ENCODE assay signal across 8 cellular contexts in the genomic region with DNA sequence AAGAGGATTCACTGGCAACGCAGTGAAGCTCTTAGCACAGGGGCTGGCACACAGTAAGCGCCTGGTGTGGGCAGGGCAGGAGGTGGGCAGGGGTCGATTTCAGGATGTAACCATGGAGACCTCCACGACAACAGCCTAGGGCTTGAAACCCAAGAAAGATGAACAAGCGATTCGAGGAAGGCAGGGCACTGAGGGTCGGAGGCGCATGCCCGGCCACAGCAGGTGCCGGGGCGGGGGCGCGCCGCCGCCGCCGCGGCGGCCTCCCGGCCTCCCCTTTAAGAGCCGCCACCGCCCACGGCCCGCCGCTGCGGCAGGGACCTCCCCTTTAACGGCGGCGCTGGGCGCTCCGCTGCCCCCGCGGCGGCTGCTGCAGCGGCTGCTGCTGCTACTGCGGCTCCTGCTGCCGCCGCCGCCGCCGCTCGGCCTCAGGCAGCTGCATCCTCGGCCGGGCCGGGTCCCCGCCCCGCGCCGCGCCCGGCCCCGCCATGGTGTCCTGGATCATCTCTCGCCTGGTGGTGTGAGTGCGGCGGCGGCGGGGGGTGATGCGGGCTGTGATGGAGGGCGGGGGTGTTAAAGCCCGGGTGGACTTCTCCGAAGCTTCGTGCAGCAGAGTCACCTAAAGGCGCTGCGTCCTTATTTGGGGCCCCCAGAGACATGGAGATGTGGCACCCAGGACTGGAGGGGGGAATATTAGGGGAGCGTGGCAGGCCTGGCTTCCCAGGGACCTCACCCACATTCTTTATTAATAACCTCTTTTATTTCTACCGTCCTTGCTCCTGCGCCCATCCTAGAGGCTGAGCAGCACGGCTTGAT. TPM values are rescaled to one million over a fixed set of nuclear protein-coding genes. Genes with fewer than 3 reads are reported as not detected.
DNase-seq lines count a peak whose midpoint lies in the region; ATAC-seq, FAIRE-seq and TF ChIP-seq lines count a peak whose summit lies in the region.

A gene with protein sequence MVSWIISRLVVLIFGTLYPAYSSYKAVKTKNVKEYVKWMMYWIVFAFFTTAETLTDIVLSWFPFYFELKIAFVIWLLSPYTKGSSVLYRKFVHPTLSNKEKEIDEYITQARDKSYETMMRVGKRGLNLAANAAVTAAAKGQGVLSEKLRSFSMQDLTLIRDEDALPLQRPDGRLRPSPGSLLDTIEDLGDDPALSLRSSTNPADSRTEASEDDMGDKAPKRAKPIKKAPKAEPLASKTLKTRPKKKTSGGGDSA (plus strand): TSS at position 334 of the 813 bp plus-strand sequence. CDS start 152 bp downstream, at position 486.

- peaks cover 4% of the 10 kb centered on the region for H3K36me3 Mint-ChIP-seq in T-helper 17 cell (ENCODE audit: low read depth)

- no peak within 1 kb of the TSS for H3K4me3 ChIP-seq in KMS-11 (IDR thresholded peaks at IDR 0.05; ENCODE audit: insufficient read depth, low read depth, low read length)
- peak within 1 kb of the TSS; percentile 67 for H3K4me3 ChIP-seq in GM12878
- peak within 1 kb of the TSS; percentile 66; the same call in 1 of the 2 replicates for H3K4me3 ChIP-seq in iPS DF 6.9 (ENCODE audit: low read length)
- peak within 1 kb of the TSS; percentile 75 for H3K4me3 ChIP-seq in skeletal muscle satellite cell (ENCODE audit: low read length)

- DNase-seq in CD1c-positive myeloid dendritic cell (ENCODE audit: extremely low spot score) (peak; percentile 83), GM20000 (ENCODE audit: low spot score) (peak; percentile 94), T-helper 17 cell (peak; percentile 43 to 59 (median 56)), GM12878 (ENCODE audit: low read depth, low spot score) (no peak), iPS DF 6.9 (ENCODE audit: low read depth, low spot score) (no peak), DMS153 treated with DMSO at 0.1 percent for 48 hours (lab: John Stamatoyannopoulos, UW; ENCODE audit: unreplicated experiment) (no peak)

- TF ChIP-seq EP300 in GM12878 (IDR thresholded peaks at IDR 0.05; ENCODE audit: borderline replicate concordance in 1 of 2, control insufficient read depth in 1 of 2, low read depth in 2 of 2, low read length in 2 of 2), result no peak

- TF ChIP-seq CTCF in GM20000 (IDR thresholded peaks at IDR 0.05; ENCODE audit: extremely low read depth, missing control alignments) (no peak), KMS-11 (conservative IDR thresholded peaks at IDR 0.05; ENCODE audit: low read depth, low read length) (no peak), GM12878 (IDR thresholded peaks at IDR 0.05 in 2 of 3, conservative IDR thresholded peaks at IDR 0.05 in 1 of 3; ENCODE audit: control insufficient read depth in 2 of 3, extremely low read depth in 1 of 3, insufficient read depth in 1 of 3, low read depth in 3 of 3, low read length in 3 of 3) (no peak)

- H3K4me3 Mint-ChIP-seq in T-helper 17 cell, result peak within 1 kb of the TSS; percentile 88

- H3K4me1 ChIP-seq in KMS-11 (ENCODE audit: low read depth, poor library complexity, severe bottlenecking), result peaks cover 5% of the 10 kb centered on the region
- peaks cover 4% of the 10 kb centered on the region for H3K4me1 ChIP-seq in GM12878 (ENCODE audit: control insufficient read depth, insufficient read depth, low read length)
- peaks cover 6% of the 10 kb centered on the region; the same call in 1 of the 2 replicates for H3K4me1 ChIP-seq in iPS DF 6.9 (ENCODE audit: control insufficient read depth, insufficient read depth, low read length)
- peaks cover 15% of the 10 kb centered on the region for H3K4me1 ChIP-seq in skeletal muscle satellite cell (ENCODE audit: control insufficient read depth, insufficient read depth, low read length)

- TF ChIP-seq RAD21 in GM12878 (IDR thresholded peaks at IDR 0.05; ENCODE audit: insufficient read depth, low read depth, low read length), result no peak

- POLR2A ChIA-PET in GM12878 (lab: Charles Lee), result interaction anchor here (0.5 to 1.9 kb wide), 2 partner anchors 11 to 147 kb away, joined by 4 to 9 read pairs; no protein-coding TSS in a partner anchor

- no peak within 1 kb of the TSS for H3K27ac Mint-ChIP-seq in T-helper 17 cell

- no peaks in the 10 kb centered on the region for H3K9me3 ChIP-seq in T-helper 17 cell (ENCODE audit: control insufficient read depth, low read length, poor library complexity, severe bottlenecking)
- no peaks in the 10 kb centered on the region for H3K9me3 ChIP-seq in GM12878 (replicated peaks; ENCODE audit: control insufficient read depth, insufficient read depth, low read length)
- H3K9me3 ChIP-seq in iPS DF 6.9 (ENCODE audit: control insufficient read depth, insufficient read depth, low read length), result no peaks in the 10 kb centered on the region
- H3K9me3 ChIP-seq in skeletal muscle satellite cell (replicated peaks; ENCODE audit: low read length), result no peaks in the 10 kb centered on the region

- CTCF ChIA-PET in GM12878 (lab: Yijun Ruan, JAX), result interaction anchor here (0.8 to 1.4 kb wide), 3 partner anchors 64 to 216 kb away, joined by 3 to 4 read pairs (median 4); a partner anchor contains a TSS

- no peak for TF ChIP-seq POLR2A in GM12878 (IDR thresholded peaks at IDR 0.05; ENCODE audit: low read depth, low read length)

- peak within 1 kb of the TSS; percentile 73; the same call in 1 of the 2 replicates for H2AFZ ChIP-seq in KMS-11 (ENCODE audit: low read depth)
- H2AFZ ChIP-seq in GM12878 (ENCODE audit: control insufficient read depth, low read depth, low read length), result peak within 1 kb of the TSS; percentile 54

- ATAC-seq in T-helper 17 cell (peak; percentile 90), GM12878 (peak; percentile 89)

- H3K9ac ChIP-seq in KMS-11 (peak within 1 kb of the TSS; percentile 36; the same call in 1 of the 2 replicates), GM12878 (ENCODE audit: control insufficient read depth, insufficient read depth, low read length) (peak within 1 kb of the TSS; percentile 40; the same call in 1 of the 2 replicates), skeletal muscle satellite cell (ENCODE audit: low read depth, low read length) (peak within 1 kb of the TSS; percentile 74)

- H4K20me1 ChIP-seq in KMS-11 (ENCODE audit: insufficient read depth) (no peaks in the 10 kb centered on the region), GM12878 (ENCODE audit: control insufficient read depth, insufficient read depth) (no peaks in the 10 kb centered on the region; the same call in 1 of the 2 replicates)

- in situ Hi-C loops in GM12878 (cut with MboI), result no loop called here

- H3K4me1 Mint-ChIP-seq in T-helper 17 cell, result peaks cover 14% of the 10 kb centered on the region

- H3K79me2 ChIP-seq in KMS-11 (ENCODE audit: insufficient read depth, low read depth) (no peaks in the 10 kb centered on the region), GM12878 (ENCODE audit: control insufficient read depth, insufficient read depth, low read length) (no peaks in the 10 kb centered on the region)

- H3K4me2 ChIP-seq in KMS-11 (peak within 1 kb of the TSS; percentile 77), GM12878 (ENCODE audit: control insufficient read depth, insufficient read depth) (peak within 1 kb of the TSS; percentile 87), skeletal muscle satellite cell (ENCODE audit: low read length) (peak within 1 kb of the TSS; percentile 97)

- no peaks in the 10 kb centered on the region for H3K27me3 ChIP-seq in KMS-11 (ENCODE audit: insufficient read depth, low read depth)
- no peaks in the 10 kb centered on the region for H3K27me3 ChIP-seq in GM12878 (replicated peaks in 1 of 2; ENCODE audit: control insufficient read depth in 2 of 2, insufficient read depth in 2 of 2, low read length in 1 of 2)
- no peaks in the 10 kb centered on the region for H3K27me3 ChIP-seq in iPS DF 6.9 (ENCODE audit: control insufficient read depth, insufficient read depth, low read length)
- H3K27me3 ChIP-seq in skeletal muscle satellite cell (ENCODE audit: control insufficient read depth, insufficient read depth, low read length), result no peaks in the 10 kb centered on the region

- FAIRE-seq in GM12878 (lab: Jason Lieb, UNC), result no peak

- BruUV-seq in GM12878 (replicated peaks; lab: Mats Ljungman, UMichigan), result no TSS peak

- SMC1A ChIA-PET in GM12878 (lab: Charles Lee; ENCODE audit: uncharacterized antibody, unreplicated experiment), result interaction anchor here (0.7 to 2.2 kb wide), 4 partner anchors 10 to 223 kb away, joined by 3 to 8 read pairs (median 4); no protein-coding TSS in a partner anchor

- no peaks in the 10 kb centered on the region for H3K36me3 ChIP-seq in KMS-11 (ENCODE audit: insufficient read depth)
- peaks cover 0 to 5% of the 10 kb centered on the region in 2 experiments for H3K36me3 ChIP-seq in GM12878 (ENCODE audit: control insufficient read depth in 2 of 2, insufficient read depth in 2 of 2, low read length in 1 of 2)
- H3K36me3 ChIP-seq in iPS DF 6.9 (ENCODE audit: control insufficient read depth, insufficient read depth, low read length), result peaks cover 10% of the 10 kb centered on the region; the same call in 1 of the 2 replicates
- H3K36me3 ChIP-seq in skeletal muscle satellite cell (ENCODE audit: insufficient read depth, low read length), result peaks cover 18% of the 10 kb centered on the region

- no peaks in the 10 kb centered on the region for H3K27me3 Mint-ChIP-seq in T-helper 17 cell

- intact Hi-C loops in GM12878 (cut with micrococcal nuclease; ENCODE audit: unreplicated experiment), result no loop called here

- H3K27ac ChIP-seq in KMS-11 (no peak within 1 kb of the TSS), GM12878 (ENCODE audit: control insufficient read depth, insufficient read depth) (no peak within 1 kb of the TSS), iPS DF 6.9 (ENCODE audit: low read length) (no peak within 1 kb of the TSS)

- WGBS in GM12878 (ENCODE audit: insufficient coverage, insufficient replicate concordance, low lambda C conversion rate, missing lambda C conversion rate), result 2% methylated on average over 29 of the region's 68 CpGs
- WGBS in iPS DF 6.9 (ENCODE audit: insufficient coverage, insufficient read length), result no CpG with 5 or more reads among the region's 68 CpGs

- RAD21 ChIA-PET in GM12878 (lab: Charles Lee; ENCODE audit: unreplicated experiment), result interaction anchor here (1.1 to 1.3 kb wide), 2 partner anchors 65 to 101 kb away, joined by 3 to 5 read pairs; a partner anchor contains a TSS

RNA-seq across cellular contexts. Expression of the gene that starts here (rescaled TPM):
- total RNA-seq in T-helper 17 cell (under 1 TPM in 1 of 2 donors, not detected in 1; 0.40 TPM), GM12878 (2014; rRNA removed) (1.9 TPM in 2 replicates), GM12878 (2014; rRNA removed; fragmentation: Illumina TruSeq; extraction: Trizol) (1.2 and 1.4 TPM in 2 replicates), GM12878 (2021) (2.5 and 3.1 TPM in 2 replicates)
- total RNA-seq in GM12878 (2013; cell fraction: nucleolus; rRNA removed), result 1.2 and 3.8 TPM in 2 replicates
- 0.71 TPM for polyA plus RNA-seq in GM12878 (2011; ENCODE audit: low read depth)
- polyA plus RNA-seq in GM12878 (2011; rRNA removed) (1.2 and 2.3 TPM in 2 replicates), GM12878 (2014; fragmentation: Illumina TruSeq; extraction: Trizol) (0.59 and 1.6 TPM in 2 replicates), GM12878 (2014; fragmentation: Nextera tagmentation; extraction: Ambion mirVana) (under 1 TPM; 0.10 to 0.13 TPM), GM12878 (2014; rRNA removed) (1.4 and 2.2 TPM in 2 replicates), GM12878 (2016; fragmentation: Nextera tagmentation; extraction: Ambion mirVana) (1 to 10 TPM; 2.2 to 2.4 TPM)
- polyA plus RNA-seq in GM12878 (2011; cell fraction: cytosol; rRNA removed), result 2.4 and 2.5 TPM in 2 replicates
- 2.3 and 2.9 TPM in 2 replicates for polyA plus RNA-seq in GM12878 (2011; cell fraction: nucleus; rRNA removed)
- polyA plus RNA-seq in GM12878 (2012), result 2.5 and 3.3 TPM in 2 replicates
- polyA minus RNA-seq in GM12878 (2011; rRNA and poly(A)+ RNA removed), result 1.2 and 2.7 TPM in 2 replicates
- polyA minus RNA-seq in GM12878 (2011; cell fraction: cytosol; rRNA and poly(A)+ RNA removed), result 0.83 and 1.1 TPM in 2 replicates
- 0.60 and 0.67 TPM in 2 replicates for polyA minus RNA-seq in GM12878 (2011; cell fraction: nucleus; rRNA and poly(A)+ RNA removed)
- 2.4 and 3.3 TPM in 2 replicates for total RNA-seq in skeletal muscle satellite cell (2012; rRNA removed)

Comparison
In these comparisons a context has a peak if more than half of its experiments do, and no peak if none do; other contexts are left out.
1. Peak in DNase-seq and ATAC-seq in T-helper 17 cell; RNA of the gene not detected or under 1 TPM.
2. DNase-seq: peak in CD1c-positive myeloid dendritic cell (single experiment) and GM20000 (single experiment); none in GM12878 (single experiment), iPS DF 6.9 (single experiment) and DMS153 treated with DMSO at 0.1 percent for 48 hours (single experiment).
3. Peak in every context shown above with its lines, with median percentiles within 50 percentile points of each other: H3K4me2 ChIP-seq and H3K9ac ChIP-seq.